In the genomic region with DNA sequence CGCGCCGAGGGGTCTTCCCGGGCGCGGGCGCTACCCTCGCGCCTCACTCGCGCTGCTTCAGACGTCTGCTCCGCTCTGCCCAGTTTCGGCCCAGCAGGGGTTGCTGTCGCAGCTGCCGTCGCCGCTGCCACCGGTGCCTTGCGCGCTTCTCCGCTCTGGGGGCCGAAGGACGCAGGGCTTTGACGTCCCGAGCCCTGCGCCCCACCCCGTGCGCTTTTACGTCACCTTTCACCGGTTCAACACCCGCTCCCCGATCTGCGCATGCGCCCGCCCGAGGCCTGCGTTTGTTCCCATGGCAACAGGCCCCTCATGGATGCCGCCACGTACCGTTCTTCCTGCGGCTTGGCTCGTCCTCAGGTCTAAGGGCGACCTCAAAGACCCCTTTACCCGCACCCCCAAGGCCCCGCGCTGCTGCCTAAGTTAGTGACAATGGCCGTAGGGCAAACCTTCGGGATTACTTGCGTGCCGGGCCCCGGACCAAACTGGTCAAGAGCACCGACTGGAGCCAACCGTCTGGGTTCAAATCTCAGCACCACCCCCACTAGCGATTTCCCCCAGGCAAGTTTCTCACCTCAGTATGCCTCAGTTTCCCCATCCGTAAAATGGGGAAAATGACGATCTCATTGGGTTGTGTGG, we compare ENCODE assay signal across 8 cellular contexts. TPM values are rescaled to one million over a fixed set of nuclear protein-coding genes. Genes with fewer than 3 reads are reported as not detected.
DNase-seq lines count a peak whose midpoint lies in the region; ATAC-seq and TF ChIP-seq lines count a peak whose summit lies in the region.

No MANE protein-coding gene starts in this region.

- H3K27ac Mint-ChIP-seq in activated CD4-positive, alpha-beta T cell treated with anti-CD3 and anti-CD28 coated beads, Interleukin-2, amount 10 ng/mL, durations not matched to agents 24 days and 14 days = peak overlapping the region; percentile 97

- no peaks in the 10 kb centered on the region for H3K9me3 Mint-ChIP-seq in activated CD4-positive, alpha-beta T cell treated with anti-CD3 and anti-CD28 coated beads, Interleukin-2, amount 10 ng/mL, durations not matched to agents 24 days and 14 days

- H3K27ac ChIP-seq in coronary artery = peak overlapping the region; percentile 86 to 97

- peaks cover 16% of the 10 kb centered on the region for H3K36me3 Mint-ChIP-seq in activated CD4-positive, alpha-beta T cell treated with anti-CD3 and anti-CD28 coated beads, Interleukin-2, amount 10 ng/mL, durations not matched to agents 24 days and 14 days (ENCODE audit: low read depth)

- peaks cover 31% of the 10 kb centered on the region for H3K4me1 Mint-ChIP-seq in activated CD4-positive, alpha-beta T cell treated with anti-CD3 and anti-CD28 coated beads, Interleukin-2, amount 10 ng/mL, durations not matched to agents 24 days and 14 days

- intact Hi-C loops in activated CD4-positive, alpha-beta T cell treated with anti-CD3 and anti-CD28 coated beads, Interleukin-2, amount 10 ng/mL, durations not matched to agents 24 days and 14 days (cut with micrococcal nuclease) = loop anchor here (1.0 to 5.0 kb wide), 3 partner anchors 74 to 267 kb away; a partner anchor contains a TSS

- no peaks in the 10 kb centered on the region for H3K36me3 ChIP-seq in BJ (ENCODE audit: control insufficient read depth, insufficient read depth, low read length)

- no peak for TF ChIP-seq CTCF in BJ (IDR thresholded peaks at IDR 0.05; ENCODE audit: insufficient read depth, low read depth, low read length)
- no peak for TF ChIP-seq CTCF in coronary artery (IDR thresholded peaks at IDR 0.05)

- POLR2A ChIA-PET in BJ (lab: Charles Lee) = no interaction called here

- peak overlapping the region; percentile 95 for H3K4me3 Mint-ChIP-seq in activated CD4-positive, alpha-beta T cell treated with anti-CD3 and anti-CD28 coated beads, Interleukin-2, amount 10 ng/mL, durations not matched to agents 24 days and 14 days

- H3K4me3 ChIP-seq in BJ (ENCODE audit: low read depth, low read length) = peak overlapping the region; percentile 74
- peak overlapping the region; percentile 78 for H3K4me3 ChIP-seq in coronary artery

- H3K27me3 Mint-ChIP-seq in activated CD4-positive, alpha-beta T cell treated with anti-CD3 and anti-CD28 coated beads, Interleukin-2, amount 10 ng/mL, durations not matched to agents 24 days and 14 days = peaks cover 12% of the 10 kb centered on the region

- CTCF ChIA-PET in BJ (lab: Yijun Ruan, JAX) = no interaction called here

- ATAC-seq in GM19324 (IDR thresholded peaks at IDR 0.05; ENCODE audit: low FRiP score, unreplicated experiment) (peak; percentile 42), HG03460 (IDR thresholded peaks at IDR 0.05; ENCODE audit: unreplicated experiment) (peak; percentile 34), left lobe of liver (peak; percentile 41)

- peak; percentile 58 for DNase-seq in BJ (ENCODE audit: low read depth)
- peak; percentile 81 for DNase-seq in NCI-H524 treated with DMSO at 0.1 percent for 48 hours (lab: John Stamatoyannopoulos, UW)
- DNase-seq in activated CD4-positive, alpha-beta T cell treated with anti-CD3 and anti-CD28 coated beads, Interleukin-2, amount 10 ng/mL, durations not matched to agents 24 days and 14 days = peak; percentile 100
- peak; percentile 97 for DNase-seq in coronary artery (ENCODE audit: low spot score)
- peak; percentile 97 for DNase-seq in left lobe of liver (ENCODE audit: low spot score)
- DNase-seq in stimulated activated CD4-positive, alpha-beta T cell treated with anti-CD3 and anti-CD28 coated beads, Interleukin-2, amount 100 ng/mL, for 24 hours = peak; percentile 99 to 100

- peaks cover 1% of the 10 kb centered on the region; the same call in 1 of the 2 replicates for H3K27me3 ChIP-seq in BJ (ENCODE audit: control insufficient read depth, insufficient read depth, low read length)

RNA-seq across cellular contexts. Expression of a gene that starts 0.6 kb away (rescaled TPM):
- polyA plus RNA-seq in BJ (2011; rRNA removed) = 15.4 and 30.4 TPM in 2 replicates
- 16.6 and 25.4 TPM in 2 replicates for polyA minus RNA-seq in BJ (2011; rRNA and poly(A)+ RNA removed)
- total RNA-seq in activated CD4-positive, alpha-beta T cell treated with anti-CD3 and anti-CD28 coated beads, Interleukin-2, amount 10 ng/mL, durations not matched to agents 24 days and 14 days = 93.5 and 97.9 TPM in 2 replicates
- total RNA-seq in left lobe of liver = 67.4 TPM

RNA-seq across cellular contexts. Expression of a gene that starts 3.4 kb away (rescaled TPM):
- polyA plus RNA-seq in BJ (2011; rRNA removed) = 8.0 and 14.4 TPM in 2 replicates
- polyA minus RNA-seq in BJ (2011; rRNA and poly(A)+ RNA removed) = 10.0 and 15.3 TPM in 2 replicates
- 126 and 128 TPM in 2 replicates for total RNA-seq in activated CD4-positive, alpha-beta T cell treated with anti-CD3 and anti-CD28 coated beads, Interleukin-2, amount 10 ng/mL, durations not matched to agents 24 days and 14 days
- total RNA-seq in left lobe of liver = 19.2 TPM

RNA-seq across cellular contexts. Expression of a gene that starts 14.6 kb away (rescaled TPM):
- not detected in 2 replicates for polyA plus RNA-seq in BJ (2011; rRNA removed)
- not detected in 2 replicates for polyA minus RNA-seq in BJ (2011; rRNA and poly(A)+ RNA removed)
- not detected in 2 replicates for total RNA-seq in activated CD4-positive, alpha-beta T cell treated with anti-CD3 and anti-CD28 coated beads, Interleukin-2, amount 10 ng/mL, durations not matched to agents 24 days and 14 days
- not detected for total RNA-seq in left lobe of liver

RNA-seq across cellular contexts. Expression of a gene that starts 25.8 kb away (rescaled TPM):
- 69.9 and 133 TPM in 2 replicates for polyA plus RNA-seq in BJ (2011; rRNA removed)
- polyA minus RNA-seq in BJ (2011; rRNA and poly(A)+ RNA removed) = 34.8 and 51.3 TPM in 2 replicates
- 186 and 189 TPM in 2 replicates for total RNA-seq in activated CD4-positive, alpha-beta T cell treated with anti-CD3 and anti-CD28 coated beads, Interleukin-2, amount 10 ng/mL, durations not matched to agents 24 days and 14 days
- 26.3 TPM for total RNA-seq in left lobe of liver

RNA-seq across cellular contexts. Expression of a gene that starts 39.6 kb away (rescaled TPM):
- 30.6 and 31.7 TPM in 2 replicates for polyA plus RNA-seq in BJ (2011; rRNA removed)
- polyA minus RNA-seq in BJ (2011; rRNA and poly(A)+ RNA removed) = 6.5 and 6.6 TPM in 2 replicates
- total RNA-seq in activated CD4-positive, alpha-beta T cell treated with anti-CD3 and anti-CD28 coated beads, Interleukin-2, amount 10 ng/mL, durations not matched to agents 24 days and 14 days = 56.8 and 58.3 TPM in 2 replicates
- total RNA-seq in left lobe of liver = 38.9 TPM

Comparison
In these comparisons a context has a peak if more than half of its experiments do, and no peak if none do; other contexts are left out.
1. Peak in every context shown above with its lines: DNase-seq, ATAC-seq, H3K4me3 ChIP-seq and H3K27ac ChIP-seq.